9 cellular contexts compared by ENCODE assay signal in the genomic region with DNA sequence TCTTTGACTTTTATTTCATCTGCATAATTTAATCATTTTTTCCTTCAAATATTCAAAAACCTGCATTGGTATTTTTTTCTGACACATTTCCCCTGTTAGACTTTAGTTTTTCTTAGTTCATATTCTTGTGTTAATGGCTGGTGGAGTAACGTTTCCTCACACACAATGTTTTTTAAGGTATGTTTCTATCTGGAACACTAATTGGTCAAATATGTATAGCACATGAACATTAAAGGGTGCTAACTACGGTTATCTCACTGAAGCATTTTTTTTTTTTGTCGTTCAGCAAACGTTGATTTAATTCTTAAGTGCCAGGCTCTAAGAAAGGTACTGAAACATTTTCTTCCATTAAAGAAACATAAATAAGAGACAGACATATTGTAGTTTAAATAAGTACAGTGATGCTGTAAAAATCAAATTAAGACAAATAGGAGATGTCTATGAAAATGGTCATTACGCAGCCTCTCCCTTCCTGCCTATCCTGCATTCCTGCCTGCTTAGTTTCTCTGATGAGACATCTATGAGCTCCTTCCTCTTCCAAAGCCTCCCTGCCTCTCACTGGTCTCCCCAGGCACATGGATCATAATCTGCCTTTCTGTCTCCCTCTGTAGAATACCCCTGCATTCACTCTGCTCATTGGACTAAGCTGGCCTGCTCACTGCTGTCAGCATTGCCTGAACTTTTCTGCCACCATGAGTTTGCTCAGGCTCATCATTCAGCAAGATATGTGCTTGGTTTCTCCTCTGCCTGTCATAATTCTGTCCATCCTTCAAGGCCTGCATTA.
DNase-seq lines count a peak whose midpoint lies in the region; ATAC-seq and TF ChIP-seq lines count a peak whose summit lies in the region.
"Had no signal": no experiment of that assay in that cellular context is flagged by ENCODE, and none has a peak within 500 bp of the region (broad histone marks: within the 10 kb centered on the region; RNA-seq: fewer than 3 reads in every experiment).

No MANE protein-coding gene starts in this region.

- H3K4me3 ChIP-seq in HFF-Myc (replicated peaks; ENCODE audit: low read depth, low read length), result no peak overlapping the region
- H3K4me3 ChIP-seq in WERI-Rb-1 (ENCODE audit: low read depth, low read length), result no peak overlapping the region
- H3K4me3 ChIP-seq in iPS-20b (ENCODE audit: low read length), result no peak overlapping the region

- H3K27ac ChIP-seq in WERI-Rb-1, result no peak overlapping the region
- peak overlapping the region; percentile 51 for H3K27ac ChIP-seq in iPS-20b (ENCODE audit: low read length)

- H3K27me3 ChIP-seq in WERI-Rb-1 (ENCODE audit: insufficient read depth, low read depth, severe bottlenecking) (no peaks in the 10 kb centered on the region), iPS-20b (ENCODE audit: insufficient read depth, low read length) (no peaks in the 10 kb centered on the region)

- H3K9me3 ChIP-seq in WERI-Rb-1 (ENCODE audit: severe bottlenecking) (no peaks in the 10 kb centered on the region), iPS-20b (ENCODE audit: insufficient read depth, low read depth, low read length) (no peaks in the 10 kb centered on the region)

- ATAC-seq in HG03175 (IDR thresholded peaks at IDR 0.05; ENCODE audit: unreplicated experiment) (no peak), HG02571 (IDR thresholded peaks at IDR 0.05; ENCODE audit: unreplicated experiment) (no peak)
- ATAC-seq: natural killer cell had no signal

- H3K9ac ChIP-seq in iPS-20b (ENCODE audit: low read depth, low read length), result peak overlapping the region; percentile 18; the same call in 1 of the 2 replicates

- DNase-seq in ACHN, result peak; percentile 38
- peak; percentile 24 for DNase-seq in HFF-Myc (ENCODE audit: extremely low read depth, low read depth)
- peak; percentile 16 for DNase-seq in WERI-Rb-1
- no peak for DNase-seq in T-helper 2 cell
- no peak for DNase-seq in inferior parietal cortex (ENCODE audit: extremely low spot score)
- DNase-seq: natural killer cell had no signal

- TF ChIP-seq CTCF in HFF-Myc (IDR thresholded peaks at IDR 0.05; ENCODE audit: low read depth, low read length, missing control alignments) (no peak), WERI-Rb-1 (IDR thresholded peaks at IDR 0.05; ENCODE audit: low read depth, low read length) (peak; percentile 25; the same call in 1 of the 2 replicates)

- no peaks in the 10 kb centered on the region for H3K36me3 ChIP-seq in WERI-Rb-1
- H3K36me3 ChIP-seq in iPS-20b (ENCODE audit: insufficient read depth, low read depth, low read length), result no peaks in the 10 kb centered on the region

- in situ Hi-C loops in ACHN (cut with HindIII; ENCODE audit: low pct_ligation_motif_present, low pct_unique_long_range_greater_than_20kb, low sequenced_read_pairs), result no loop called here

- H3K4me1 ChIP-seq in iPS-20b (ENCODE audit: insufficient read depth, low read length), result peaks cover 34% of the 10 kb centered on the region; the same call in 1 of the 2 replicates

Comparison
In these comparisons a context has a peak if more than half of its experiments do, and no peak if none do; other contexts are left out.
1. DNase-seq: peak in ACHN (single experiment), HFF-Myc (single experiment) and WERI-Rb-1 (single experiment); none in T-helper 2 cell (0 of 5) and inferior parietal cortex (single experiment).